9 cellular contexts compared by ENCODE assay signal in genomic region chr3:40672861-40673260, GRCh38.
"Had no signal": no experiment of that assay in that cellular context is flagged by ENCODE, and none has a peak within 500 bp of the region (broad histone marks: within the 10 kb centered on the region; RNA-seq: fewer than 3 reads in every experiment).

No MANE protein-coding gene starts in this region.

- ATAC-seq: HCT116, HepG2 had no signal

- H3K4me3 ChIP-seq: GM23248, HAP-1 had no signal

- H3K27ac ChIP-seq: GM23248, HL-60 had no signal

- H3K9me3 ChIP-seq: HAP-1 had no signal

- H3K36me3 ChIP-seq: HAP-1 had no signal

- DNase-seq: GM23248, GOT3, H7, HFFc6, KBM-7 had no signal
